8 cellular contexts compared by ENCODE assay signal in genomic region chr9:677461-678097, GRCh38.
DNase-seq lines count a peak whose midpoint lies in the region; ATAC-seq and TF ChIP-seq lines count a peak whose summit lies in the region.

No MANE protein-coding gene starts in this region.

- no peak for TF ChIP-seq CTCF in natural killer cell (IDR thresholded peaks at IDR 0.05)

- peak overlapping the region; percentile 88 for H3K4me3 Mint-ChIP-seq in natural killer cell

- peak overlapping the region; percentile 38 for H3K4me3 ChIP-seq in MG63

- no peaks in the 10 kb centered on the region for H3K9me3 Mint-ChIP-seq in natural killer cell

- H3K27me3 ChIP-seq in MG63, result no peaks in the 10 kb centered on the region

- ATAC-seq in natural killer cell (peak; percentile 62 to 86 (median 70)), GM18520 (IDR thresholded peaks at IDR 0.05; ENCODE audit: unreplicated experiment) (no peak), HG03139 (IDR thresholded peaks at IDR 0.05; ENCODE audit: unreplicated experiment) (no peak)

- H3K9me3 ChIP-seq in MG63, result no peaks in the 10 kb centered on the region

- H3K36me3 ChIP-seq in MG63, result peaks cover 30% of the 10 kb centered on the region

- H3K36me3 Mint-ChIP-seq in natural killer cell, result no peaks in the 10 kb centered on the region

- DNase-seq in ACHN, result peak; percentile 58
- peak; percentile 34 for DNase-seq in MG63
- peak; percentile 74 for DNase-seq in dermis blood vessel endothelial cell
- no peak for DNase-seq in natural killer cell
- no peak for DNase-seq in NCI-H748 treated with DMSO at 0.1 percent for 48 hours (lab: John Stamatoyannopoulos, UW)
- no peak for DNase-seq in Kasumi-1 (lab: John Stamatoyannopoulos, UW)

- H3K27me3 Mint-ChIP-seq in natural killer cell (ENCODE audit: low read depth in 2 of 2), result no peaks in the 10 kb centered on the region

- H3K4me1 Mint-ChIP-seq in natural killer cell, result peaks cover 11 to 20% of the 10 kb centered on the region in 2 donors

- in situ Hi-C loops in ACHN (cut with HindIII; ENCODE audit: low pct_ligation_motif_present, low pct_unique_long_range_greater_than_20kb, low sequenced_read_pairs), result no loop called here

- intact Hi-C loops in natural killer cell (cut with micrococcal nuclease), result no loop called here

- peak overlapping the region; percentile 78 to 85 for H3K27ac Mint-ChIP-seq in natural killer cell

Comparison
In these comparisons a context has a peak if more than half of its experiments do, and no peak if none do; other contexts are left out.
1. DNase-seq: peak in ACHN (single experiment), MG63 (single experiment) and dermis blood vessel endothelial cell (single experiment); none in natural killer cell (single experiment), NCI-H748 treated with DMSO at 0.1 percent for 48 hours (single experiment) and Kasumi-1 (0 of 2).
2. ATAC-seq: peak in natural killer cell (3 of 3); none in GM18520 (single experiment) and HG03139 (single experiment).